8 cellular contexts compared by ENCODE assay signal in genomic region chr1:1573843-1574720, GRCh38. TPM values are rescaled to one million over a fixed set of nuclear protein-coding genes. Genes with fewer than 3 reads are reported as not detected.
DNase-seq lines count a peak whose midpoint lies in the region; ATAC-seq, FAIRE-seq and TF ChIP-seq lines count a peak whose summit lies in the region.

No MANE protein-coding gene starts in this region.

- H3K9me3 ChIP-seq in OCI-LY7 (ENCODE audit: low read length): no peaks in the 10 kb centered on the region
- H3K9me3 ChIP-seq in neutrophil: no peaks in the 10 kb centered on the region
- no peaks in the 10 kb centered on the region for H3K9me3 ChIP-seq in tibial nerve

- 0 out of 2 replicates have a peak overlapping the region, but pooled peaks have one; percentile 24 for H2AFZ ChIP-seq in OCI-LY7 (ENCODE audit: low read length)

- H3K4me3 ChIP-seq in OCI-LY7 (ENCODE audit: low read depth, low read length, poor library complexity, severe bottlenecking) (peak overlapping the region; percentile 88), neutrophil (ENCODE audit: low read depth in 1 of 2, low read length in 1 of 2) (peak overlapping the region; percentile 81 to 99), tibial nerve (peak overlapping the region; percentile 67 to 100 (median 84))

- CTCF ChIA-PET in OCI-LY7 (lab: Charles Lee; ENCODE audit: unreplicated experiment): no interaction called here

- TF ChIP-seq EP300 in tibial nerve (IDR thresholded peaks at IDR 0.05): no peak

- H3K4me1 ChIP-seq in OCI-LY7 (ENCODE audit: insufficient read depth, low read length, poor library complexity, severe bottlenecking) (peaks cover 13% of the 10 kb centered on the region), neutrophil (ENCODE audit: control insufficient read depth in 1 of 2, insufficient read depth in 1 of 2, low read depth in 1 of 2, low read length in 1 of 2) (peaks cover 19 to 25% of the 10 kb centered on the region in 2 experiments), tibial nerve (peaks cover 0 to 59% (median 21%) of the 10 kb centered on the region in 4 donors)

- H3K36me3 ChIP-seq in OCI-LY7 (ENCODE audit: insufficient read depth, low read length) (peaks cover 35% of the 10 kb centered on the region), neutrophil (peaks cover 11% of the 10 kb centered on the region), tibial nerve (peaks cover 0 to 21% (median 0%) of the 10 kb centered on the region in 3 donors)

- H3K4me2 ChIP-seq in OCI-LY7 (ENCODE audit: low read length): peak overlapping the region; percentile 74

- no peak for TF ChIP-seq POLR2A in tibial nerve (IDR thresholded peaks at IDR 0.05)

- no peaks in the 10 kb centered on the region for H3K9me2 ChIP-seq in OCI-LY7 (ENCODE audit: insufficient read depth, low read length)

- peaks cover 52% of the 10 kb centered on the region for H3K79me2 ChIP-seq in OCI-LY7 (ENCODE audit: insufficient read depth, low read depth, low read length)

- H3K27me3 ChIP-seq in neutrophil (peaks cover 13% of the 10 kb centered on the region), tibial nerve (no peaks in the 10 kb centered on the region)

- FAIRE-seq in frontal cortex (lab: Jason Lieb, UNC): no peak

- 0% methylated on average over 58 to 63 of the region's 96 CpGs for WGBS in tibial nerve, 2 donors

- POLR2A ChIA-PET in OCI-LY7 (lab: Charles Lee): interaction anchor here (0.7 to 1.3 kb wide), 2 partner anchors 167 to 763 kb away, joined by 3 read pairs; partner anchors contain the start of gene MRPL20

- DNase-seq in DMS114 treated with DMSO at 0.1 percent for 48 hours (lab: John Stamatoyannopoulos, UW; ENCODE audit: unreplicated experiment): peak; percentile 59
- peak; percentile 84 for DNase-seq in OCI-LY7 (ENCODE audit: low spot score)
- DNase-seq in activated naive CD4-positive, alpha-beta T cell (lab: John Stamatoyannopoulos, UW): peak; percentile 49 to 78 (median 58)
- peak; percentile 83 to 94 for DNase-seq in frontal cortex (ENCODE audit: low spot score in 2 of 2)
- DNase-seq in tibial nerve (ENCODE audit: low spot score in 2 of 2): peak in 1 of 2 donors; percentile 61

- H3K27ac ChIP-seq in OCI-LY7 (ENCODE audit: low read depth, low read length, poor library complexity, severe bottlenecking): peak overlapping the region; percentile 69
- H3K27ac ChIP-seq in neutrophil: peak overlapping the region; percentile 99
- peak overlapping the region; percentile 90 to 99 (median 94) for H3K27ac ChIP-seq in tibial nerve

- intact Hi-C loops in OCI-LY7 (cut with micrococcal nuclease; ENCODE audit: unreplicated experiment): loop anchor here (5.0 kb wide), 1 partner anchor 43 kb away; the partner anchor contains the start of gene MIB2

- no peaks in the 10 kb centered on the region for H4K20me1 ChIP-seq in OCI-LY7 (ENCODE audit: insufficient read depth, low read length)

- ATAC-seq in GM19468 (IDR thresholded peaks at IDR 0.05; ENCODE audit: extremely low read depth, unreplicated experiment) (peak; percentile 13), HG03575 (IDR thresholded peaks at IDR 0.05; ENCODE audit: extremely low read depth, insufficient number of reproducible peaks, low FRiP score, unreplicated experiment) (peak; percentile 12)

- BruUV-seq in OCI-LY7 (replicated peaks; lab: Mats Ljungman, UMichigan): no TSS peak

- TF ChIP-seq CTCF in OCI-LY7 (conservative IDR thresholded peaks at IDR 0.05; ENCODE audit: low read length): peak; percentile 56; the same call in 1 of the 2 replicates
- no peak for TF ChIP-seq CTCF in neutrophil (IDR thresholded peaks at IDR 0.05)
- TF ChIP-seq CTCF in tibial nerve (IDR thresholded peaks at IDR 0.05): no peak

RNA-seq across cellular contexts. Expression of gene SSU72, which starts 0.6 kb away (rescaled TPM):
- 97.7 and 101 TPM in 2 replicates for total RNA-seq in OCI-LY7 (2014; rRNA removed; shearing (Covaris generic))
- total RNA-seq in OCI-LY7 (2022) (141 and 149 TPM in 2 replicates), frontal cortex (34.2 TPM), tibial nerve (100 to 1,000 TPM; 129 to 161 (median 146) TPM)

RNA-seq across cellular contexts. Expression of gene FNDC10, which starts 25.9 kb away (rescaled TPM):
- total RNA-seq in OCI-LY7 (2014; rRNA removed; shearing (Covaris generic)): 2.7 and 3.1 TPM in 2 replicates
- 1.3 and 2.7 TPM in 2 replicates for total RNA-seq in OCI-LY7 (2022)
- total RNA-seq in frontal cortex: 2.9 TPM
- total RNA-seq in tibial nerve: 1 to 10 TPM; 1.4 to 3.0 (median 2.0) TPM

RNA-seq across cellular contexts. Expression of gene TMEM240, which starts 33.7 kb away (rescaled TPM):
- 0.64 and 0.76 TPM in 2 replicates for total RNA-seq in OCI-LY7 (2014; rRNA removed; shearing (Covaris generic))
- 2.1 and 2.7 TPM in 2 replicates for total RNA-seq in OCI-LY7 (2022)
- total RNA-seq in frontal cortex: 16.3 TPM
- total RNA-seq in tibial nerve: 10 to 100 TPM in 1 of 4 donors, 1 to 10 TPM in 2, not detected in 1; 4.0 to 27.3 (median 5.1) TPM

RNA-seq across cellular contexts. Expression of gene MIB2, which starts 41.2 kb away (rescaled TPM):
- 46.4 and 64.9 TPM in 2 replicates for total RNA-seq in OCI-LY7 (2014; rRNA removed; shearing (Covaris generic))
- 54.0 and 55.3 TPM in 2 replicates for total RNA-seq in OCI-LY7 (2022)
- total RNA-seq in frontal cortex: 45.7 TPM
- 100 to 1,000 TPM in 1 of 4 donors, 10 to 100 TPM in 3; 50.5 to 108 (median 98.6) TPM for total RNA-seq in tibial nerve

RNA-seq across cellular contexts. Expression of gene MMP23B, which starts 57.9 kb away (rescaled TPM):
- 1.3 and 2.2 TPM in 2 replicates for total RNA-seq in OCI-LY7 (2014; rRNA removed; shearing (Covaris generic))
- total RNA-seq in OCI-LY7 (2022): 7.6 and 8.7 TPM in 2 replicates
- total RNA-seq in frontal cortex: 0.82 TPM
- 1 to 10 TPM; 1.2 to 6.6 (median 3.8) TPM for total RNA-seq in tibial nerve
